14 cellular contexts compared by ENCODE assay signal in genomic region chr11:8906629-8907028, GRCh38. TPM values are rescaled to one million over a fixed set of nuclear protein-coding genes. Genes with fewer than 3 reads are reported as not detected.
A peak's percentile ranks its signal among the peaks of the same experiment; 100 is the strongest.
DNase-seq lines count a peak whose midpoint lies in the region; ATAC-seq, FAIRE-seq and TF ChIP-seq lines count a peak whose summit lies in the region.
"Had no signal": no experiment of that assay in that cellular context is flagged by ENCODE, and none has a peak within 500 bp of the region (broad histone marks: within the 10 kb centered on the region; RNA-seq: fewer than 3 reads in every experiment).

No MANE protein-coding gene starts in this region.

- H3K4me3 ChIP-seq in bronchial epithelial cell (ENCODE audit: low read depth, low read length) (no peak overlapping the region), suprapubic skin (no peak overlapping the region)
- H3K4me3 ChIP-seq: hepatocyte, SJSA1 had no signal

- no peaks in the 10 kb centered on the region for H3K27me3 ChIP-seq in bronchial epithelial cell (ENCODE audit: control insufficient read depth, insufficient read depth, low read length)
- H3K27me3 ChIP-seq in suprapubic skin, result no peaks in the 10 kb centered on the region
- H3K27me3 ChIP-seq: SJSA1 had no signal

- no peak for FAIRE-seq in bronchial epithelial cell (lab: Jason Lieb, UNC)

- no peaks in the 10 kb centered on the region for H3K9me3 ChIP-seq in suprapubic skin
- H3K9me3 ChIP-seq: SJSA1 had no signal

- DNase-seq in SHP77 treated with DMSO at 0.1 percent for 48 hours (lab: John Stamatoyannopoulos, UW) (peak; percentile 1), SHP77 (lab: John Stamatoyannopoulos, UW) (no peak), NCI-H2227 treated with DMSO at 0.1 percent for 48 hours (lab: John Stamatoyannopoulos, UW) (peak; percentile 45), bronchial epithelial cell (ENCODE audit: low read depth) (peak; percentile 91), non-pigmented ciliary epithelial cell (ENCODE audit: low read depth) (peak; percentile 59), suprapubic skin (ENCODE audit: low spot score in 2 of 2) (no peak), NCI-H1930 (lab: John Stamatoyannopoulos, UW) (no peak)
- no peak for DNase-seq in stimulated activated naive B cell treated with anti-CD40 and anti-IgM and Interleukin-4, amounts not matched to agents 10 μg/mL and 1 μg/mL and 100 μg/mL, for 72 hours
- DNase-seq: activated CD8-positive, alpha-beta memory T cell treated with anti-CD3 and anti-CD28 coated beads for 24 hours; naive thymus-derived CD8-positive, alpha-beta T cell; NCI-H1105; stimulated activated CD4-positive, alpha-beta T cell treated with anti-CD3 and anti-CD28 coated beads, Interleukin-4, amount 100 ng/mL, for 4 hours had no signal

- H3K36me3 Mint-ChIP-seq in stimulated activated naive B cell treated with anti-CD40 and anti-IgM and Interleukin-4, amounts not matched to agents 10 μg/mL and 1 μg/mL and 100 μg/mL, for 72 hours, result peaks cover 0 to 2% of the 10 kb centered on the region in 2 donors

- peaks cover 16% of the 10 kb centered on the region for H3K4me1 ChIP-seq in suprapubic skin

- peaks cover 9 to 22% of the 10 kb centered on the region in 2 donors for H3K4me1 Mint-ChIP-seq in stimulated activated naive B cell treated with anti-CD40 and anti-IgM and Interleukin-4, amounts not matched to agents 10 μg/mL and 1 μg/mL and 100 μg/mL, for 72 hours

- H3K36me3 ChIP-seq in bronchial epithelial cell (ENCODE audit: control insufficient read depth, insufficient read depth, low read length) (no peaks in the 10 kb centered on the region), suprapubic skin (no peaks in the 10 kb centered on the region)

- H3K27me3 Mint-ChIP-seq in stimulated activated naive B cell treated with anti-CD40 and anti-IgM and Interleukin-4, amounts not matched to agents 10 μg/mL and 1 μg/mL and 100 μg/mL, for 72 hours, result peaks cover 6 to 17% of the 10 kb centered on the region in 2 donors

- H3K9me3 Mint-ChIP-seq in stimulated activated naive B cell treated with anti-CD40 and anti-IgM and Interleukin-4, amounts not matched to agents 10 μg/mL and 1 μg/mL and 100 μg/mL, for 72 hours, result peaks cover 0 to 6% of the 10 kb centered on the region in 2 donors

- TF ChIP-seq CTCF in bronchial epithelial cell (IDR thresholded peaks at IDR 0.05; ENCODE audit: insufficient read depth, low read length, severe bottlenecking), result no peak
- no peak for TF ChIP-seq CTCF in suprapubic skin (IDR thresholded peaks at IDR 0.05)

- no peak overlapping the region for H3K27ac ChIP-seq in suprapubic skin
- H3K27ac ChIP-seq: hepatocyte, SJSA1 had no signal

- TF ChIP-seq EP300 in suprapubic skin (IDR thresholded peaks at IDR 0.05), result no peak

- no peak overlapping the region for H3K4me3 Mint-ChIP-seq in stimulated activated naive B cell treated with anti-CD40 and anti-IgM and Interleukin-4, amounts not matched to agents 10 μg/mL and 1 μg/mL and 100 μg/mL, for 72 hours
- H3K4me3 Mint-ChIP-seq: naive thymus-derived CD8-positive, alpha-beta T cell had no signal

- no peak for ATAC-seq in stimulated activated naive B cell treated with anti-CD40 and anti-IgM and Interleukin-4, amounts not matched to agents 10 μg/mL and 1 μg/mL and 100 μg/mL, for 72 hours (replicated peaks)
- ATAC-seq: naive thymus-derived CD8-positive, alpha-beta T cell had no signal

- no peak overlapping the region for H3K27ac Mint-ChIP-seq in stimulated activated naive B cell treated with anti-CD40 and anti-IgM and Interleukin-4, amounts not matched to agents 10 μg/mL and 1 μg/mL and 100 μg/mL, for 72 hours

- no peak for TF ChIP-seq POLR2A in suprapubic skin (IDR thresholded peaks at IDR 0.05)

RNA-seq across cellular contexts. Expression of gene AKIP1, which starts 4.4 kb away (rescaled TPM):
- total RNA-seq in bronchial epithelial cell (35.8 and 36.3 TPM in 2 replicates), suprapubic skin (10 to 100 TPM in 2 of 4 donors, 1 to 10 TPM in 2; 4.6 to 15.7 (median 11.3) TPM)

RNA-seq across cellular contexts. Expression of gene C11orf16, which starts 26.1 kb away (rescaled TPM):
- total RNA-seq in bronchial epithelial cell, result not detected in 2 replicates
- total RNA-seq in suprapubic skin, result not detected
- total RNA-seq: hepatocyte; naive thymus-derived CD8-positive, alpha-beta T cell; SJSA1 had no signal

RNA-seq across cellular contexts. Expression of gene ASCL3, which starts 36.2 kb away (rescaled TPM):
- total RNA-seq in bronchial epithelial cell, result not detected in 2 replicates
- total RNA-seq in suprapubic skin, result not detected
- total RNA-seq: hepatocyte; naive thymus-derived CD8-positive, alpha-beta T cell; SJSA1 had no signal

RNA-seq across cellular contexts. Expression of gene TMEM9B, which starts 57.6 kb away (rescaled TPM):
- total RNA-seq in bronchial epithelial cell (53.8 and 56.3 TPM in 2 replicates), suprapubic skin (10 to 100 TPM; 27.4 to 63.9 (median 45.5) TPM)

Comparison
In these comparisons a context has a peak if more than half of its experiments do, and no peak if none do; other contexts are left out.
1. DNase-seq: peak in SHP77 treated with DMSO at 0.1 percent for 48 hours (single experiment), NCI-H2227 treated with DMSO at 0.1 percent for 48 hours (single experiment), bronchial epithelial cell (single experiment) and non-pigmented ciliary epithelial cell (single experiment); none in SHP77 (0 of 2), suprapubic skin (0 of 2), stimulated activated naive B cell treated with anti-CD40 and anti-IgM and Interleukin-4, amounts not matched to agents 10 μg/mL and 1 μg/mL and 100 μg/mL, for 72 hours (single experiment) and NCI-H1930 (0 of 2).